Comparison of ENCODE assay signal across 17 cellular contexts in the genomic region with DNA sequence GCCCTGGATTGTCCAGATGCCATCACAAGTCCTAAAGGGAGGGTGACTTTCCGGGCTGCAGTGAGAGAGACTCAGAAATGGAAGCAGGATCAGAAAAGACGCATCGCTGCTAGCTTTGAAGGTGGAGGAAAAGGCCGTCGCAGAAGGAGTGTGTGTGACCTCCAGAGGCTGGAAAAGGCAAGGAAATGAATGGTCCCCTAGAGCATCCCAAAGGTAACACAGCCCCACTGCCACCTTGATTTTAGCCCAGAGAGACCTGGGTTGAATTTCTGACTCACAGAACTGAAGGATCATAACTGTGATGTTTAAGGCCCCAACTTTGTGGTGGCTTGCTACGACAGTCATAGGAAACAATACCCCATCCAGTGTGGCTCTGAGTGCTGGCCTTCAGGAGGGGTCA.
"Had no signal": no experiment of that assay in that cellular context is flagged by ENCODE, and none has a peak within 500 bp of the region (broad histone marks: within the 10 kb centered on the region; RNA-seq: fewer than 3 reads in every experiment).

No MANE protein-coding gene starts in this region.

- H3K9me3 Mint-ChIP-seq: activated T-helper 17 cell treated with anti-CD3 and anti-CD28 coated beads, Interleukin-2, amount 50 U/mL, for 72 hours; immature natural killer cell had no signal

- H3K27me3 ChIP-seq: adrenal gland, cardiac muscle cell, esophagus squamous epithelium, testis, upper lobe of left lung had no signal

- H3K9me3 ChIP-seq: adrenal gland, esophagus squamous epithelium, prostate gland, testis, upper lobe of left lung had no signal

- H3K27ac ChIP-seq: adrenal gland, cardiac muscle cell, esophagus squamous epithelium, prostate gland, testis, upper lobe of left lung had no signal

- H3K4me3 Mint-ChIP-seq: activated naive CD4-positive, alpha-beta T cell treated with anti-CD3 and anti-CD28 coated beads, Interleukin-2, amount 10 ng/mL, durations not matched to agents 7 days and 5 days; activated T-helper 17 cell treated with anti-CD3 and anti-CD28 coated beads, Interleukin-2, amount 50 U/mL, for 72 hours; immature natural killer cell; nephron progenitor cell; stimulated activated naive CD8-positive, alpha-beta T cell treated with anti-CD3 and anti-CD28 coated beads, Interleukin-15, amount 100 ng/mL, for 72 hours had no signal

- DNase-seq: activated CD4-positive, alpha-beta T cell treated with anti-CD3 and anti-CD28 coated beads, Interleukin-2, amount 50 U/mL, for 4 hours; activated CD4-positive, CD25-positive, alpha-beta regulatory T cell treated with anti-CD3 and anti-CD28 coated beads, Interleukin-2, amount 50 U/mL, for 72 hours; activated naive CD4-positive, alpha-beta T cell treated with anti-CD3 and anti-CD28 coated beads, Interleukin-2, amount 10 ng/mL, durations not matched to agents 7 days and 5 days; activated T-cell treated with anti-CD3 and anti-CD28 coated beads for 4 hours; adrenal gland; esophagus squamous epithelium; immature natural killer cell; nephron progenitor cell; right cardiac atrium; stimulated activated naive CD8-positive, alpha-beta T cell treated with anti-CD3 and anti-CD28 coated beads, Interleukin-15, amount 100 ng/mL, for 72 hours; T-helper 9 cell; testis; upper lobe of left lung had no signal

- H3K4me3 ChIP-seq: adrenal gland, cardiac muscle cell, esophagus squamous epithelium, prostate gland, smooth muscle cell, testis, upper lobe of left lung had no signal

- H3K36me3 ChIP-seq: adrenal gland, cardiac muscle cell, esophagus squamous epithelium, prostate gland, upper lobe of left lung had no signal

- H3K4me1 ChIP-seq: adrenal gland, prostate gland, upper lobe of left lung had no signal

- ATAC-seq: activated T-helper 17 cell treated with anti-CD3 and anti-CD28 coated beads, Interleukin-2, amount 50 U/mL, for 72 hours; right cardiac atrium; stimulated activated naive CD8-positive, alpha-beta T cell treated with anti-CD3 and anti-CD28 coated beads, Interleukin-15, amount 100 ng/mL, for 72 hours had no signal

- H3K36me3 Mint-ChIP-seq: immature natural killer cell had no signal

- H3K27me3 Mint-ChIP-seq: activated T-helper 17 cell treated with anti-CD3 and anti-CD28 coated beads, Interleukin-2, amount 50 U/mL, for 72 hours; stimulated activated naive CD8-positive, alpha-beta T cell treated with anti-CD3 and anti-CD28 coated beads, Interleukin-15, amount 100 ng/mL, for 72 hours had no signal

- H3K27ac Mint-ChIP-seq: activated naive CD4-positive, alpha-beta T cell treated with anti-CD3 and anti-CD28 coated beads, Interleukin-2, amount 10 ng/mL, durations not matched to agents 7 days and 5 days; activated T-helper 17 cell treated with anti-CD3 and anti-CD28 coated beads, Interleukin-2, amount 50 U/mL, for 72 hours; nephron progenitor cell had no signal
